In genomic region chr1:94753171-94753972, GRCh38 we compare ENCODE assay signal across 17 cellular contexts.
A peak's percentile ranks its signal among the peaks of the same experiment; 100 is the strongest.
DNase-seq lines count a peak whose midpoint lies in the region; ATAC-seq, FAIRE-seq and TF ChIP-seq lines count a peak whose summit lies in the region.
"Had no signal": no experiment of that assay in that cellular context is flagged by ENCODE, and none has a peak within 500 bp of the region (broad histone marks: within the 10 kb centered on the region; RNA-seq: fewer than 3 reads in every experiment).

No MANE protein-coding gene starts in this region.

- H3K27me3 ChIP-seq in SJSA1 (replicated peaks) (no peaks in the 10 kb centered on the region), heart right ventricle (no peaks in the 10 kb centered on the region), mucosa of rectum (ENCODE audit: control insufficient read depth in 2 of 2, insufficient read depth in 2 of 2, low read length in 2 of 2) (no peaks in the 10 kb centered on the region)

- H3K9me3 ChIP-seq in SJSA1 (replicated peaks), result no peaks in the 10 kb centered on the region
- peaks cover 0 to 11% (median 6%) of the 10 kb centered on the region in 11 donors for H3K9me3 ChIP-seq in heart right ventricle
- H3K9me3 ChIP-seq in mucosa of rectum (ENCODE audit: control insufficient read depth in 2 of 2, low read length in 2 of 2), result no peaks in the 10 kb centered on the region

- peak; percentile 44 for DNase-seq in EH (ENCODE audit: low read depth)
- peak in 1 of 2 experiments; percentile 42 for DNase-seq in SJSA1 (ENCODE audit: low read depth in 1 of 2, low spot score in 2 of 2)
- DNase-seq in heart right ventricle, result peak; percentile 62 to 67
- no peak for DNase-seq in frontal cortex (ENCODE audit: low spot score in 2 of 2)
- no peak for DNase-seq in activated CD4-positive, alpha-beta T cell treated with anti-CD3 and anti-CD28 coated beads for 48 hours
- DNase-seq: activated CD4-positive, alpha-beta T cell treated with anti-CD3 and anti-CD28 coated beads, Interleukin-2, amount 10 ng/mL, durations not matched to agents 24 days and 14 days; anterior cingulate cortex; effector CD4-positive, alpha-beta T cell; kidney glomerular epithelial cell; NCI-H2171 treated with DMSO at 0.1 percent for 48 hours; occipital lobe; T-helper 2 cell; trophoblast cell had no signal

- H3K9ac ChIP-seq in mucosa of rectum (ENCODE audit: low read depth in 1 of 2, low read length in 2 of 2), result no peak overlapping the region

- H3K4me3 ChIP-seq in SJSA1, result no peak overlapping the region
- no peak overlapping the region for H3K4me3 ChIP-seq in heart right ventricle
- no peak overlapping the region for H3K4me3 ChIP-seq in mucosa of rectum (ENCODE audit: low read length in 2 of 2)

- no peak for TF ChIP-seq CTCF in heart right ventricle (IDR thresholded peaks at IDR 0.05)

- no peaks in the 10 kb centered on the region for H3K36me3 ChIP-seq in SJSA1
- H3K36me3 ChIP-seq in heart right ventricle, result no peaks in the 10 kb centered on the region
- H3K36me3 ChIP-seq in mucosa of rectum (ENCODE audit: control insufficient read depth in 2 of 2, insufficient read depth in 2 of 2, low read length in 2 of 2), result no peaks in the 10 kb centered on the region

- WGBS in heart right ventricle, 2 donors, result 28 to 50% methylated on average over 6 of the region's 6 CpGs

- intact Hi-C loops in heart right ventricle (cut with DNase I), result loop anchor here in 4 of 10 donors (1.0 to 5.0 kb wide), 5 partner anchors 39 to 101 kb away; no protein-coding TSS in a partner anchor

- ATAC-seq in heart right ventricle (peak; percentile 58 to 95 (median 85)), HG03045 (IDR thresholded peaks at IDR 0.05; ENCODE audit: unreplicated experiment) (no peak), GM19328 (IDR thresholded peaks at IDR 0.05; ENCODE audit: unreplicated experiment) (no peak)
- ATAC-seq: Panc1 had no signal

- FAIRE-seq in frontal cortex (lab: Jason Lieb, UNC), result no peak

- peak overlapping the region; percentile 73; the same call in 1 of the 2 replicates for H3K27ac ChIP-seq in SJSA1
- peak overlapping the region; percentile 10 to 85 (median 76) for H3K27ac ChIP-seq in heart right ventricle
- H3K27ac ChIP-seq in mucosa of rectum (ENCODE audit: low read depth in 2 of 2, low read length in 2 of 2), result peak overlapping the region; percentile 39 to 52

- H3K4me1 ChIP-seq in SJSA1 (replicated peaks) (peaks cover 42% of the 10 kb centered on the region), heart right ventricle (peaks cover 0 to 51% (median 32%) of the 10 kb centered on the region in 9 donors), mucosa of rectum (ENCODE audit: control insufficient read depth in 2 of 2, insufficient read depth in 2 of 2, low read length in 2 of 2) (peaks cover 4 to 5% of the 10 kb centered on the region in 2 donors)

Comparison
In these comparisons a context has a peak if more than half of its experiments do, and no peak if none do; other contexts are left out.
1. DNase-seq: peak in EH (single experiment) and heart right ventricle (2 of 2); none in frontal cortex (0 of 2) and activated CD4-positive, alpha-beta T cell treated with anti-CD3 and anti-CD28 coated beads for 48 hours (single experiment).
2. ATAC-seq: peak in heart right ventricle (8 of 8); none in HG03045 (single experiment) and GM19328 (single experiment).
3. Peak in every context shown above with its lines, with median percentiles within 50 percentile points of each other: H3K27ac ChIP-seq.